Comparison of ENCODE assay signal across 8 cellular contexts in genomic region chr17:8186787-8187516, GRCh38. TPM values are rescaled to one million over a fixed set of nuclear protein-coding genes. Genes with fewer than 3 reads are reported as not detected.
A peak's percentile ranks its signal among the peaks of the same experiment; 100 is the strongest.
DNase-seq lines count a peak whose midpoint lies in the region; ATAC-seq, FAIRE-seq and TF ChIP-seq lines count a peak whose summit lies in the region.

No MANE protein-coding gene starts in this region.

- FAIRE-seq in bronchial epithelial cell (lab: Jason Lieb, UNC) (peak; percentile 13), small intestine (lab: Jason Lieb, UNC) (no peak)

- TF ChIP-seq CTCF in VCaP (conservative IDR thresholded peaks at IDR 0.05) (no peak), bronchial epithelial cell (IDR thresholded peaks at IDR 0.05; ENCODE audit: insufficient read depth, low read length, severe bottlenecking) (peak; percentile 44)

- H3K9me3 ChIP-seq in small intestine (ENCODE audit: control insufficient read depth, low read depth): no peaks in the 10 kb centered on the region

- peak; percentile 96 for DNase-seq in G401 (ENCODE audit: low spot score)
- DNase-seq in NCI-H2196 (lab: John Stamatoyannopoulos, UW; ENCODE audit: unreplicated experiment): peak; percentile 69
- DNase-seq in bronchial epithelial cell (ENCODE audit: low read depth): peak; percentile 92
- DNase-seq in iris pigment epithelial cell (ENCODE audit: low read depth): peak; percentile 94
- peak; percentile 95 for DNase-seq in small intestine

- H3K4me3 ChIP-seq in bronchial epithelial cell (ENCODE audit: low read depth, low read length) (peak overlapping the region; percentile 70), small intestine (ENCODE audit: low read depth in 1 of 2, low read length in 2 of 2) (peak overlapping the region; percentile 55 to 62)

- 0 to 1% (median 0%) methylated on average over 32 of the region's 32 CpGs for WGBS in small intestine, 3 donors

- in situ Hi-C loops in G401 (cut with HindIII; ENCODE audit: low sequenced_read_pairs): loop anchor here (5.0 kb wide), 1 partner anchor 65 kb away; the partner anchor contains the start of gene HES7

- H3K27ac ChIP-seq in VCaP: peak overlapping the region; percentile 72
- peak overlapping the region; percentile 77 to 86 for H3K27ac ChIP-seq in small intestine (ENCODE audit: low read depth in 1 of 2, low read length in 1 of 2)

- ATAC-seq in HG02973 (IDR thresholded peaks at IDR 0.05; ENCODE audit: unreplicated experiment): peak; percentile 32
- ATAC-seq in GM21825 (IDR thresholded peaks at IDR 0.05; ENCODE audit: unreplicated experiment): no peak

- H3K4me1 ChIP-seq in small intestine (ENCODE audit: control insufficient read depth in 2 of 2, insufficient read depth in 1 of 2, low read depth in 1 of 2, low read length in 1 of 2): peaks cover 6% of the 10 kb centered on the region in 2 donors

- no peaks in the 10 kb centered on the region for H3K36me3 ChIP-seq in bronchial epithelial cell (ENCODE audit: control insufficient read depth, insufficient read depth, low read length)
- H3K36me3 ChIP-seq in small intestine (ENCODE audit: control insufficient read depth in 2 of 2, insufficient read depth in 2 of 2, low read length in 2 of 2): no peaks in the 10 kb centered on the region

- H3K27me3 ChIP-seq in bronchial epithelial cell (ENCODE audit: control insufficient read depth, insufficient read depth, low read length) (no peaks in the 10 kb centered on the region), small intestine (ENCODE audit: control insufficient read depth in 2 of 2, insufficient read depth in 2 of 2, low read length in 2 of 2) (no peaks in the 10 kb centered on the region)

RNA-seq across cellular contexts. Expression of gene BORCS6, which starts 3.0 kb away (rescaled TPM):
- 24.3 and 25.6 TPM in 2 replicates for total RNA-seq in G401 (2014; rRNA removed; shearing (Covaris generic))
- total RNA-seq in bronchial epithelial cell: 6.5 and 6.8 TPM in 2 replicates
- polyA plus RNA-seq in small intestine: 10 to 100 TPM in 2 of 3 donors, 1 to 10 TPM in 1; 9.8 to 13.8 (median 11.8) TPM

RNA-seq across cellular contexts. Expression of gene TMEM107, which starts 10.8 kb away (rescaled TPM):
- total RNA-seq in G401 (2014; rRNA removed; shearing (Covaris generic)): 37.8 and 60.6 TPM in 2 replicates
- 20.2 and 24.2 TPM in 2 replicates for total RNA-seq in bronchial epithelial cell
- 10 to 100 TPM in 1 of 3 donors, 1 to 10 TPM in 1, under 1 TPM in 1; 0.89 to 14.9 (median 1.4) TPM for polyA plus RNA-seq in small intestine

RNA-seq across cellular contexts. Expression of gene AURKB, which starts 23.4 kb away (rescaled TPM):
- total RNA-seq in G401 (2014; rRNA removed; shearing (Covaris generic)): 162 and 166 TPM in 2 replicates
- 0.64 and 1.6 TPM in 2 replicates for total RNA-seq in bronchial epithelial cell
- polyA plus RNA-seq in small intestine: 10 to 100 TPM in 1 of 3 donors, 1 to 10 TPM in 2; 4.9 to 48.4 (median 5.1) TPM

RNA-seq across cellular contexts. Expression of gene VAMP2, which starts 24.2 kb away (rescaled TPM):
- 1.0 and 1.4 TPM in 2 replicates for total RNA-seq in G401 (2014; rRNA removed; shearing (Covaris generic))
- 2.1 and 4.4 TPM in 2 replicates for total RNA-seq in bronchial epithelial cell
- polyA plus RNA-seq in small intestine: 10 to 100 TPM; 27.5 to 47.3 (median 46.2) TPM

RNA-seq across cellular contexts. Expression of gene PER1, which starts 34.7 kb away (rescaled TPM):
- 29.0 and 34.0 TPM in 2 replicates for total RNA-seq in G401 (2014; rRNA removed; shearing (Covaris generic))
- 21.9 and 26.4 TPM in 2 replicates for total RNA-seq in bronchial epithelial cell
- 10 to 100 TPM; 47.8 to 79.4 (median 60.1) TPM for polyA plus RNA-seq in small intestine

Comparison
In these comparisons a context has a peak if more than half of its experiments do, and no peak if none do; other contexts are left out.
1. RNA of gene AURKB, which starts 23.4 kb away (total RNA-seq): 162 to 166 TPM in G401; 0.64 to 1.6 TPM in bronchial epithelial cell; every median in the first group is over 10 times any median in the second.
2. Peak in every context shown above with its lines, with median percentiles within 50 percentile points of each other: DNase-seq.